Comparison of ENCODE assay signal across 1 cellular context in genomic region chr15:33200903-33201302, GRCh38.
TF ChIP-seq lines count a peak whose summit lies in the region.

No MANE protein-coding gene starts in this region.

TF ChIP-seq in SK-N-SH, 30 proteins besides CTCF, POLR2A, EP300 and RAD21 (continued from another document):
- TF ChIP-seq MXI1 (IDR thresholded peaks at IDR 0.05; ENCODE audit: low read depth, low read length) (no peak), RFX5 (IDR thresholded peaks at IDR 0.05; ENCODE audit: low read length) (no peak), FOSL2 (IDR thresholded peaks at IDR 0.05; ENCODE audit: borderline replicate concordance, low read depth) (no peak), MEF2A (IDR thresholded peaks at IDR 0.05; ENCODE audit: borderline replicate concordance, low read depth) (no peak), TEAD4 (IDR thresholded peaks at IDR 0.05; ENCODE audit: borderline replicate concordance, insufficient read depth) (no peak), GATA2 (CRISPR knock-in tag; IDR thresholded peaks at IDR 0.05) (no peak), ZBTB33 (IDR thresholded peaks at IDR 0.05; ENCODE audit: borderline replicate concordance, low read depth) (no peak)
- TF ChIP-seq, protein P1, sequence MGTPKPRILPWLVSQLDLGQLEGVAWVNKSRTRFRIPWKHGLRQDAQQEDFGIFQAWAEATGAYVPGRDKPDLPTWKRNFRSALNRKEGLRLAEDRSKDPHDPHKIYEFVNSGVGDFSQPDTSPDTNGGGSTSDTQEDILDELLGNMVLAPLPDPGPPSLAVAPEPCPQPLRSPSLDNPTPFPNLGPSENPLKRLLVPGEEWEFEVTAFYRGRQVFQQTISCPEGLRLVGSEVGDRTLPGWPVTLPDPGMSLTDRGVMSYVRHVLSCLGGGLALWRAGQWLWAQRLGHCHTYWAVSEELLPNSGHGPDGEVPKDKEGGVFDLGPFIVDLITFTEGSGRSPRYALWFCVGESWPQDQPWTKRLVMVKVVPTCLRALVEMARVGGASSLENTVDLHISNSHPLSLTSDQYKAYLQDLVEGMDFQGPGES (IDR thresholded peaks at IDR 0.05; ENCODE audit: low read depth, low read length) = no peak
TF ChIP-seq in SK-N-SH: peak in this region for 0.
